8 cellular contexts compared by ENCODE assay signal in the genomic region with DNA sequence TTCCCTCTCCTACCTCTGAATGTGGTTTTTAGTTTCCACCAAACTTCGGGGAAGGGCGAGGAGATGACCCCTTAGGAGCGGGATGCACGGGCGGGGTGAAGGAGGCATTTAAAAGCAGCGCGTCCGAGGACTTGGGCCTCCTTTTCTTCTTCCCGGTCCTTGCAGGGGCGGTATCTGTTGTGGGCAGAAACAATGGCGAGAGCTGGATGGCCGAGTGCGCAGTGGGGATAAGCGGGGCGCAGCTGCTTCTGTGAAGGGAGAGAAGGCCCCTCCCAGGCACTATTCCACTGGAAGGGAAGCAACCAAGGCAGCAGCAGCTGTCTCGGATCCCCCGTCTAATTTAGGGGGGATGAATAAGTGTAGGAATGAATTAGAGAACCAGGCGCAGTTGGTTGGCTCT. TPM values are rescaled to one million over a fixed set of nuclear protein-coding genes. Genes with fewer than 3 reads are reported as not detected.
DNase-seq lines count a peak whose midpoint lies in the region; ATAC-seq and TF ChIP-seq lines count a peak whose summit lies in the region.

No MANE protein-coding gene starts in this region.

- POLR2A ChIA-PET in Caco-2 (lab: Charles Lee) (interaction anchor here (0.6 to 0.7 kb wide), 3 partner anchors 72 to 1755 kb away, joined by 4 to 11 read pairs (median 6); no protein-coding TSS in a partner anchor), MCF 10A (lab: Yijun Ruan, JAX) (interaction anchor here (0.5 to 2.7 kb wide), 22 partner anchors 10 to 1590 kb away, joined by 3 to 27 read pairs (median 4); a partner anchor contains a TSS)

- peaks cover 6% of the 10 kb centered on the region for H3K4me1 Mint-ChIP-seq in Caco-2 (ENCODE audit: low read depth, unreplicated experiment)
- peaks cover 22% of the 10 kb centered on the region for H3K4me1 Mint-ChIP-seq in MCF 10A (ENCODE audit: insufficient read depth, unreplicated experiment)

- peak; percentile 35 for ATAC-seq in sciatic nerve
- no peak for ATAC-seq in GM18505 (IDR thresholded peaks at IDR 0.05; ENCODE audit: unreplicated experiment)
- ATAC-seq in HG03432 (IDR thresholded peaks at IDR 0.05; ENCODE audit: unreplicated experiment), result no peak

- H3K9ac ChIP-seq in SK-N-MC (ENCODE audit: insufficient read length) (peak overlapping the region; percentile 85), iPS-20b (ENCODE audit: low read depth, low read length) (peak overlapping the region; percentile 98)

- H3K4me3 Mint-ChIP-seq in Caco-2 (ENCODE audit: unreplicated experiment), result peak overlapping the region; percentile 96
- peak overlapping the region; percentile 98 for H3K4me3 Mint-ChIP-seq in MCF 10A (ENCODE audit: unreplicated experiment)

- H3K27ac Mint-ChIP-seq in Caco-2 (ENCODE audit: unreplicated experiment) (peak overlapping the region; percentile 96), MCF 10A (ENCODE audit: low read depth, unreplicated experiment) (peak overlapping the region; percentile 91)

- H3K36me3 ChIP-seq in Caco-2 (ENCODE audit: control insufficient read depth, insufficient read depth, low read length) (no peaks in the 10 kb centered on the region), SK-N-MC (ENCODE audit: insufficient read depth, low read length) (peaks cover 31% of the 10 kb centered on the region), iPS-20b (ENCODE audit: insufficient read depth, low read depth, low read length) (peaks cover 39% of the 10 kb centered on the region)

- H3K27me3 ChIP-seq in Caco-2 (replicated peaks; ENCODE audit: control insufficient read depth, insufficient read depth, low read length), result no peaks in the 10 kb centered on the region
- no peaks in the 10 kb centered on the region; the same call in 1 of the 2 replicates for H3K27me3 ChIP-seq in iPS-20b (ENCODE audit: insufficient read depth, low read length)

- no peak for TF ChIP-seq POLR2A in GM18505 (IDR thresholded peaks at IDR 0.05; ENCODE audit: borderline replicate concordance, extremely low read depth, insufficient read depth, insufficient read length)

- H3K9me3 Mint-ChIP-seq in Caco-2 (ENCODE audit: unreplicated experiment), result no peaks in the 10 kb centered on the region
- no peaks in the 10 kb centered on the region for H3K9me3 Mint-ChIP-seq in MCF 10A (ENCODE audit: unreplicated experiment)

- peaks cover 39% of the 10 kb centered on the region for H3K36me3 Mint-ChIP-seq in Caco-2 (ENCODE audit: insufficient read depth, unreplicated experiment)
- H3K36me3 Mint-ChIP-seq in MCF 10A (ENCODE audit: insufficient read depth, unreplicated experiment), result peaks cover 30% of the 10 kb centered on the region

- CTCF ChIA-PET in Caco-2 (lab: Charles Lee) (no interaction called here), MCF 10A (lab: Yijun Ruan, JAX) (interaction anchor here (0.6 to 0.9 kb wide), 5 partner anchors 17 to 1584 kb away, joined by 3 to 5 read pairs (median 3); no protein-coding TSS in a partner anchor)

- 0 out of 2 replicates have a peak, but pooled peaks cover 10% of the 10 kb centered on the region for H3K4me1 ChIP-seq in Caco-2
- peaks cover 9% of the 10 kb centered on the region; the same call in 1 of the 2 replicates for H3K4me1 ChIP-seq in iPS-20b (ENCODE audit: insufficient read depth, low read length)

- intact Hi-C loops in Caco-2 (cut with micrococcal nuclease; ENCODE audit: unreplicated experiment), result no loop called here
- intact Hi-C loops in MCF 10A (cut with micrococcal nuclease), result no loop called here
- intact Hi-C loops in sciatic nerve (cut with DNase I), result no loop called here

- H3K9me3 ChIP-seq in Caco-2 (no peaks in the 10 kb centered on the region), SK-N-MC (ENCODE audit: low read depth, low read length) (no peaks in the 10 kb centered on the region), iPS-20b (ENCODE audit: insufficient read depth, low read depth, low read length) (no peaks in the 10 kb centered on the region)

- no peak overlapping the region for H3K27ac ChIP-seq in SK-N-MC
- H3K27ac ChIP-seq in iPS-20b (ENCODE audit: low read length), result peak overlapping the region; percentile 92

- DNase-seq in Caco-2, result peak; percentile 33 to 51
- DNase-seq in HS-27A (ENCODE audit: low read depth), result peak; percentile 14
- no peak for DNase-seq in SK-N-MC (ENCODE audit: low read depth, low spot score)
- peak; percentile 48 for DNase-seq in MCF 10A (ENCODE audit: unreplicated experiment)
- DNase-seq in sciatic nerve (ENCODE audit: low spot score), result peak; percentile 70

- H3K4me3 ChIP-seq in Caco-2 (ENCODE audit: low read depth, low read length) (peak overlapping the region; percentile 97), SK-N-MC (peak overlapping the region; percentile 84), iPS-20b (ENCODE audit: low read length) (peak overlapping the region; percentile 98)

- BruUV-seq in Caco-2 (replicated peaks; lab: Mats Ljungman, UMichigan) (no TSS peak), MCF 10A (replicated peaks; lab: Mats Ljungman, UMichigan) (no TSS peak)

- TF ChIP-seq CTCF in Caco-2 (IDR thresholded peaks at IDR 0.05; ENCODE audit: insufficient read depth in 1 of 2, low read depth in 1 of 2, low read length in 1 of 2, severe bottlenecking in 1 of 2, unreplicated experiment in 1 of 2) (no peak), MCF 10A (IDR thresholded peaks at IDR 0.05; ENCODE audit: unreplicated experiment) (no peak)

- no peaks in the 10 kb centered on the region for H3K27me3 Mint-ChIP-seq in Caco-2 (ENCODE audit: insufficient read depth, unreplicated experiment)
- H3K27me3 Mint-ChIP-seq in MCF 10A (ENCODE audit: insufficient read depth, unreplicated experiment), result peaks cover 11% of the 10 kb centered on the region

RNA-seq across cellular contexts. Expression of a gene that starts 0.9 kb away (rescaled TPM):
- total RNA-seq in Caco-2 (2022), result 64.5 and 64.8 TPM in 2 replicates
- 47.2 and 49.0 TPM in 2 replicates for total RNA-seq in MCF 10A (2022)
- 55.6 TPM for total RNA-seq in sciatic nerve
